Comparison of ENCODE assay signal across 8 cellular contexts in genomic region chr20:17226410-17227198, GRCh38. TPM values are rescaled to one million over a fixed set of nuclear protein-coding genes. Genes with fewer than 3 reads are reported as not detected.
DNase-seq lines count a peak whose midpoint lies in the region; ATAC-seq and TF ChIP-seq lines count a peak whose summit lies in the region.

Gene PCSK2 (plus strand): TSS chr20:17227040. CDS start chr20:17227306, 266 bp downstream.

- peak within 1 kb of the TSS; percentile 51 for H3K4me3 ChIP-seq in AG10803 (ENCODE audit: low read length)

- intact Hi-C loops in left ventricle myocardium superior (cut with micrococcal nuclease), result no loop called here
- intact Hi-C loops in activated CD4-positive, alpha-beta T cell treated with anti-CD3 and anti-CD28 coated beads, Interleukin-2, amount 10 ng/mL, durations not matched to agents 24 days and 14 days (cut with micrococcal nuclease), result no loop called here

- TF ChIP-seq CTCF in AG10803 (conservative IDR thresholded peaks at IDR 0.05; ENCODE audit: low read length), result no peak
- peak; percentile 10 for TF ChIP-seq CTCF in progenitor cell of endocrine pancreas (IDR thresholded peaks at IDR 0.05; ENCODE audit: unreplicated experiment)

- no peaks in the 10 kb centered on the region for H3K9me3 Mint-ChIP-seq in activated T-helper 17 cell treated with anti-CD3 and anti-CD28 coated beads, Interleukin-2, amount 50 U/mL, for 72 hours
- H3K9me3 Mint-ChIP-seq in progenitor cell of endocrine pancreas (ENCODE audit: low read depth), result no peaks in the 10 kb centered on the region
- peaks cover 8% of the 10 kb centered on the region for H3K9me3 Mint-ChIP-seq in activated CD4-positive, alpha-beta T cell treated with anti-CD3 and anti-CD28 coated beads, Interleukin-2, amount 10 ng/mL, durations not matched to agents 24 days and 14 days

- ATAC-seq in activated T-helper 17 cell treated with anti-CD3 and anti-CD28 coated beads, Interleukin-2, amount 50 U/mL, for 72 hours (replicated peaks), result no peak
- ATAC-seq in left ventricle myocardium superior (peak; percentile 87), GM19397 (IDR thresholded peaks at IDR 0.05; ENCODE audit: unreplicated experiment) (no peak)

- H3K36me3 Mint-ChIP-seq in activated T-helper 17 cell treated with anti-CD3 and anti-CD28 coated beads, Interleukin-2, amount 50 U/mL, for 72 hours (ENCODE audit: low read depth), result no peaks in the 10 kb centered on the region
- H3K36me3 Mint-ChIP-seq in progenitor cell of endocrine pancreas (ENCODE audit: insufficient read depth), result no peaks in the 10 kb centered on the region
- H3K36me3 Mint-ChIP-seq in activated CD4-positive, alpha-beta T cell treated with anti-CD3 and anti-CD28 coated beads, Interleukin-2, amount 10 ng/mL, durations not matched to agents 24 days and 14 days (ENCODE audit: low read depth), result peaks cover 1% of the 10 kb centered on the region

- no peak within 1 kb of the TSS for H3K27ac Mint-ChIP-seq in activated T-helper 17 cell treated with anti-CD3 and anti-CD28 coated beads, Interleukin-2, amount 50 U/mL, for 72 hours
- peak within 1 kb of the TSS; percentile 43 for H3K27ac Mint-ChIP-seq in progenitor cell of endocrine pancreas
- H3K27ac Mint-ChIP-seq in activated CD4-positive, alpha-beta T cell treated with anti-CD3 and anti-CD28 coated beads, Interleukin-2, amount 10 ng/mL, durations not matched to agents 24 days and 14 days, result no peak within 1 kb of the TSS

- peak; percentile 51 for DNase-seq in AG10803 (ENCODE audit: low read depth)
- DNase-seq in NCI-H1105 treated with DMSO at 0.1 percent for 48 hours (lab: John Stamatoyannopoulos, UW), result peak; percentile 96
- DNase-seq in left ventricle myocardium superior, result peak; percentile 49
- peak; percentile 78 for DNase-seq in progenitor cell of endocrine pancreas (ENCODE audit: low spot score, unreplicated experiment)
- no peak for DNase-seq in Kasumi-1 (lab: John Stamatoyannopoulos, UW)
- DNase-seq in activated CD4-positive, alpha-beta T cell treated with anti-CD3 and anti-CD28 coated beads, Interleukin-2, amount 10 ng/mL, durations not matched to agents 24 days and 14 days, result no peak

- H3K4me3 Mint-ChIP-seq in activated T-helper 17 cell treated with anti-CD3 and anti-CD28 coated beads, Interleukin-2, amount 50 U/mL, for 72 hours, result peak within 1 kb of the TSS; percentile 10
- peak within 1 kb of the TSS; percentile 73 for H3K4me3 Mint-ChIP-seq in progenitor cell of endocrine pancreas (ENCODE audit: low read depth)
- H3K4me3 Mint-ChIP-seq in activated CD4-positive, alpha-beta T cell treated with anti-CD3 and anti-CD28 coated beads, Interleukin-2, amount 10 ng/mL, durations not matched to agents 24 days and 14 days, result no peak within 1 kb of the TSS

- H3K27me3 Mint-ChIP-seq in activated T-helper 17 cell treated with anti-CD3 and anti-CD28 coated beads, Interleukin-2, amount 50 U/mL, for 72 hours, result peaks cover 54% of the 10 kb centered on the region
- peaks cover 89% of the 10 kb centered on the region for H3K27me3 Mint-ChIP-seq in progenitor cell of endocrine pancreas
- peaks cover 45% of the 10 kb centered on the region for H3K27me3 Mint-ChIP-seq in activated CD4-positive, alpha-beta T cell treated with anti-CD3 and anti-CD28 coated beads, Interleukin-2, amount 10 ng/mL, durations not matched to agents 24 days and 14 days

- H3K4me1 Mint-ChIP-seq in activated T-helper 17 cell treated with anti-CD3 and anti-CD28 coated beads, Interleukin-2, amount 50 U/mL, for 72 hours, result no peaks in the 10 kb centered on the region
- peaks cover 16% of the 10 kb centered on the region for H3K4me1 Mint-ChIP-seq in progenitor cell of endocrine pancreas (ENCODE audit: low read depth)
- H3K4me1 Mint-ChIP-seq in activated CD4-positive, alpha-beta T cell treated with anti-CD3 and anti-CD28 coated beads, Interleukin-2, amount 10 ng/mL, durations not matched to agents 24 days and 14 days, result peaks cover 4% of the 10 kb centered on the region

RNA-seq across cellular contexts. Expression of gene PCSK2, which starts in this region (rescaled TPM):
- total RNA-seq in activated T-helper 17 cell treated with anti-CD3 and anti-CD28 coated beads, Interleukin-2, amount 50 U/mL, for 72 hours, result not detected
- total RNA-seq in left ventricle myocardium superior (1.7 TPM), progenitor cell of endocrine pancreas (11.5 and 12.6 TPM in 2 replicates)
- total RNA-seq in activated CD4-positive, alpha-beta T cell treated with anti-CD3 and anti-CD28 coated beads, Interleukin-2, amount 10 ng/mL, durations not matched to agents 24 days and 14 days, result not detected in 2 replicates

Comparison
In these comparisons a context has a peak if more than half of its experiments do, and no peak if none do; other contexts are left out.
1. DNase-seq: peak in AG10803 (single experiment), NCI-H1105 treated with DMSO at 0.1 percent for 48 hours (single experiment), left ventricle myocardium superior (single experiment) and progenitor cell of endocrine pancreas (single experiment); none in Kasumi-1 (0 of 2) and activated CD4-positive, alpha-beta T cell treated with anti-CD3 and anti-CD28 coated beads, Interleukin-2, amount 10 ng/mL, durations not matched to agents 24 days and 14 days (single experiment).